ENCODE assay signal across 1 cellular context in the genomic region with DNA sequence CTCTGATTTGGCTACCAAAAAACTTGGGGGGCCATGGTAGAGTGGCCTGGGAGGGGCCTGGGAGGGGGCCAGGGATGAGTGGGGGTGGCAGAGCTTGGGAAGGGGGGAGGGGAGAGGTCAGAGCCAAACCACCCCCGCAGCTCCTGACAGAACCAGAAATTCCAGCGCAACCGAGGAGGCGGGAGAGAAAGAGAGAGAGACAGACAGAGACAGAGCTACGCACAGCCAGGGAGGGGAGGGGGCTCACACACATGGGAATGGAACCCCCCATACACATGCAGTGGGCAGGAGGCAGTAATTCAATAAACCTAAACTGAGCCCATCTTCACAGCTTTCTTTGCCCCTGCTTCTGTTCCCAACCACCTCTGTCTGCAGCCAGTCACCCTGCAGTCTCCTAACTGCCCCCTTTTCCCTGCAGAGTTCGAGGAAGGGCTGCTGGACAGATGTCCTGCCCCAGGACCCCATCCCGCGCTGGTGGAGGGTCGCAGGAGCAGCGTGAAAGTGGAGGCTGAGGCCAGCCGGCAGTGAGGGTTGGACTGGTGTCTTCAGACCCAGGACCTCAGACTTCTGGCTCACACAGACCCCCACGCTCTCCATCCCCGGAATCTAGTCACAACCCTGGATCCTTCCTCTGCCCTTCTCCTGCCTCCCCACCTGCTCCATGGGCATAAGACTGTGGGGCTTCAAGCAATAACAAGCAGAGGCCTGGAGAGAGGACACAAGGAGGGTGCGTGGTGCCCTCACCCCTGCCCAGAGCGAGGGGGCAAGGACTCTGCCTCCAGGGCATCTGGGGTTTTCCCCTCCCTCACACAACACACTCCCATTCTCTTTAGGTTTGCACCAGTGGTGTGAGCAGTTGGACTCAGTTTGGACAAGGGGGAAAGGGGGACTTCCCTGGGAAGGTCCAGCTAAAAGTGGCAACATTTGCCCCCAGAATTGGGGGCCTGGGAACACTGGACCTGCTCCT.
A peak's percentile ranks its signal among the peaks of the same experiment; 100 is the strongest.
TF ChIP-seq lines count a peak whose summit lies in the region.

No MANE protein-coding gene starts in this region.

TF ChIP-seq in HCT116, 20 proteins besides CTCF, POLR2A, EP300 and RAD21:
- TF ChIP-seq YY1 (IDR thresholded peaks at IDR 0.05; ENCODE audit: extremely low read depth, insufficient replicate concordance, low read depth, low read length) (no peak), ELF1 (IDR thresholded peaks at IDR 0.05; ENCODE audit: borderline replicate concordance, low read depth) (no peak), POLR2AphosphoS5 (IDR thresholded peaks at IDR 0.05; ENCODE audit: low read depth, low read length) (peak; percentile 49)
